Comparison of ENCODE assay signal across 8 cellular contexts in the genomic region with DNA sequence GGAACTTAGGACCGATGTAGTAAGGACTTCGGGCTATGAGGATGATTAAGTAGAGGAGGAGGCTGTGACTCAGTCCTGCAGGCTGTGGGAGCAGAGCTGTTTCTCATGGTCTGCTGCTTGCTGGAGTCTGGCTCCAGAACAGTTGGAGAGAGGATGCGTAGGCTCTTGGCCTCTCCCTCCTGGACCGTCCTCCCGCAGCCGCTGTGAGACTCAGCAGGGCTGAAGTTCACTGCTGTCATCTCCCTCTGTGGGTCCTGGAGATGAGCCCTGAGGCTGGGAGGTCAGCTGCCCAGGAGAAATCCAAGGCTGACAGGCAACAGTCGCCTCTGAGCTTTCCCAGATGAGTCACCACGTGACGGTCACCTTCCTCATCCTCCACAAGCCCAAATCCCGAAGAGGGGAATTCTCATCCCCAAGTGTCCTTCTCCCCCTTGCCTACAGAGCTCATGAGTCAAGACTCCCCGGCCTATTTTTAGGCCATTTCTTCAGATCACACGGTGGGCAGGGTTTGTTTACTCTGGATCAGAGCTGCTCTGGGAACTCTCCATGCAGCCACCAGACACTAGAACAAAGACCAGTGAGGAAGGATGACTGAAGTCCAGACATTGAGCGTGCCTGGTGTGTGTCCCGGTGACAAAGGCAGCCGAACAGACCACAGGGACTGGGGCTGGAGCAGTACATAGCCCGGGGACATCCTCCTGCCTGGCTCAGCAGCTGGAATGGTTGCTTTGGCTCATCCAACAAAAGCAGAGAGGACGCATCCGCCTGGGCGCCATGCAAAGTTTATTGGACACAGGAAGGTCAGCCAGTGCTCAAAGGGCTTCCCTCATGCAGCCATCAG.
DNase-seq lines count a peak whose midpoint lies in the region; ATAC-seq and TF ChIP-seq lines count a peak whose summit lies in the region.
"Not testable (repeated sequence)": the region's sequence is repeated elsewhere in the genome, so short reads cannot be mapped to it uniquely, and the experiment has no call there.

No MANE protein-coding gene starts in this region.

- peak overlapping the region; percentile 35 for H3K27ac Mint-ChIP-seq in type B pancreatic cell

- H3K36me3 ChIP-seq in psoas muscle (ENCODE audit: insufficient read depth in 1 of 2, low read depth in 1 of 2), result not testable (repeated sequence)

- H3K27ac ChIP-seq in coronary artery (peak overlapping the region; percentile 70 to 84), psoas muscle (peak overlapping the region; percentile 58)

- H3K4me3 ChIP-seq in coronary artery, result peak overlapping the region; percentile 1
- H3K4me3 ChIP-seq in lower leg skin (ENCODE audit: low read depth, poor library complexity, severe bottlenecking); psoas muscle: not testable (repeated sequence)

- not testable (repeated sequence) for H3K27me3 Mint-ChIP-seq in type B pancreatic cell

- not testable (repeated sequence) for TF ChIP-seq CTCF in AG09319 (IDR thresholded peaks at IDR 0.05; ENCODE audit: low read depth, low read length); coronary artery (IDR thresholded peaks at IDR 0.05); lower leg skin (IDR thresholded peaks at IDR 0.05); psoas muscle (IDR thresholded peaks at IDR 0.05); type B pancreatic cell (conservative IDR thresholded peaks at IDR 0.05)

- TF ChIP-seq POLR2A in lower leg skin (IDR thresholded peaks at IDR 0.05), result not testable (repeated sequence)

- not testable (repeated sequence) for H3K27me3 ChIP-seq in psoas muscle (ENCODE audit: insufficient read depth in 3 of 3, low read length in 2 of 3)

- H3K9me3 ChIP-seq in psoas muscle, result not testable (repeated sequence)

- not testable (repeated sequence) for H3K9me3 Mint-ChIP-seq in type B pancreatic cell

- DNase-seq in AG09319 (ENCODE audit: extremely low read depth, low read depth) (peak; percentile 82), HK-2 (ENCODE audit: unreplicated experiment) (peak; percentile 92), coronary artery (ENCODE audit: low spot score) (peak; percentile 91), Right ventricle myocardium superior (peak; percentile 84), lower leg skin (ENCODE audit: low spot score in 2 of 2) (peak; percentile 83 to 94), psoas muscle (peak; percentile 84 to 87)
- not testable (repeated sequence) for DNase-seq in type B pancreatic cell (ENCODE audit: extremely low spot score, unreplicated experiment)

- peak; percentile 86 for ATAC-seq in SK-N-SH treated with all-trans-retinoic acid at 6 μM for 48 hours
- peak; percentile 91 for ATAC-seq in Right ventricle myocardium superior (ENCODE audit: poor library complexity)
- ATAC-seq in psoas muscle, result peak; percentile 77 to 86 (median 80)

- H3K4me3 Mint-ChIP-seq in type B pancreatic cell, result not testable (repeated sequence)

- H3K36me3 Mint-ChIP-seq in type B pancreatic cell, result not testable (repeated sequence)

- WGBS in lower leg skin, 2 donors, result 38 to 50% methylated on average over 10 to 18 of the region's 19 CpGs
- WGBS in psoas muscle, 3 donors, result 21 to 31% (median 27%) methylated on average over 16 to 19 of the region's 19 CpGs

- H3K4me1 ChIP-seq in psoas muscle, result not testable (repeated sequence)

- intact Hi-C loops in Right ventricle myocardium superior (cut with DNase I); psoas muscle (cut with DNase I): not testable (repeated sequence)
- intact Hi-C loops in lower leg skin (cut with DNase I; ENCODE audit: low total_unique reads), result loop anchor here (5.0 kb wide), 1 partner anchor 332 kb away; no protein-coding TSS in a partner anchor

- not testable (repeated sequence) for H3K4me1 Mint-ChIP-seq in type B pancreatic cell (ENCODE audit: unreplicated experiment)

TF ChIP-seq in SK-N-SH treated with all-trans-retinoic acid at 6 μM for 48 hours, 23 proteins besides CTCF, POLR2A, EP300 and RAD21:
- 0 out of 2 replicates have a peak, but pooled peaks have one; percentile 36 for TF ChIP-seq RARB (CRISPR knock-in tag; IDR thresholded peaks at IDR 0.05)
